Comparison of ENCODE assay signal across 12 cellular contexts in genomic region chr14:85534914-85535313, GRCh38. TPM values are rescaled to one million over a fixed set of nuclear protein-coding genes. Genes with fewer than 3 reads are reported as not detected.
A peak's percentile ranks its signal among the peaks of the same experiment; 100 is the strongest.
DNase-seq lines count a peak whose midpoint lies in the region; ATAC-seq, FAIRE-seq and TF ChIP-seq lines count a peak whose summit lies in the region.
"Had no signal": no experiment of that assay in that cellular context is flagged by ENCODE, and none has a peak within 500 bp of the region (broad histone marks: within the 10 kb centered on the region; RNA-seq: fewer than 3 reads in every experiment).

No MANE protein-coding gene starts in this region.

- H3K27ac ChIP-seq in foreskin keratinocyte (peak overlapping the region; percentile 91), rectal smooth muscle tissue (ENCODE audit: low read depth, low read length) (no peak overlapping the region)

- H3K36me3 ChIP-seq in rectal smooth muscle tissue (ENCODE audit: control insufficient read depth, insufficient read depth, low read length): no peaks in the 10 kb centered on the region

- H3K4me1 ChIP-seq in foreskin keratinocyte (peaks cover 6% of the 10 kb centered on the region), rectal smooth muscle tissue (ENCODE audit: control insufficient read depth, insufficient read depth, low read length) (no peaks in the 10 kb centered on the region)

- H3K27me3 ChIP-seq in foreskin keratinocyte (no peaks in the 10 kb centered on the region), rectal smooth muscle tissue (ENCODE audit: control insufficient read depth, insufficient read depth, low read length) (peaks cover 4% of the 10 kb centered on the region)

- FAIRE-seq in frontal cortex (lab: Jason Lieb, UNC): no peak

- peak overlapping the region; percentile 33 for H3K4me3 ChIP-seq in rectal smooth muscle tissue (ENCODE audit: low read length)

- H3K9ac ChIP-seq in rectal smooth muscle tissue (ENCODE audit: low read length): no peak overlapping the region

- TF ChIP-seq CTCF in foreskin keratinocyte (conservative IDR thresholded peaks at IDR 0.05): no peak

- ATAC-seq in foreskin keratinocyte: no peak
- no peak for ATAC-seq in GM18511 (IDR thresholded peaks at IDR 0.05; ENCODE audit: unreplicated experiment)
- no peak for ATAC-seq in HG03196 (IDR thresholded peaks at IDR 0.05; ENCODE audit: unreplicated experiment)
- ATAC-seq: stimulated activated naive B cell treated with anti-CD40 and anti-IgM and Interleukin-4, amounts not matched to agents 10 μg/mL and 1 μg/mL and 100 μg/mL, for 72 hours had no signal

- peak; percentile 3 for DNase-seq in GM03348 (ENCODE audit: low spot score)
- DNase-seq in SK-N-DZ (ENCODE audit: low spot score): peak; percentile 28
- DNase-seq in foreskin keratinocyte: peak in 1 of 2 donors; percentile 22
- no peak for DNase-seq in frontal cortex (ENCODE audit: low spot score in 2 of 2)
- DNase-seq in NCI-H226: no peak
- DNase-seq: DMS53; stimulated activated naive B cell treated with anti-CD40 and anti-IgM and Interleukin-4, amounts not matched to agents 10 μg/mL and 1 μg/mL and 100 μg/mL, for 72 hours had no signal

RNA-seq across cellular contexts. Expression of gene FLRT2, which starts 5.0 kb away (rescaled TPM):
- polyA plus RNA-seq in SK-N-DZ (2014; cell fraction: cytosol; rRNA removed): 2.9 and 4.6 TPM in 2 replicates
- 22.4 and 25.8 TPM in 2 replicates for polyA plus RNA-seq in SK-N-DZ (2014; cell fraction: nucleus; rRNA removed)
- total RNA-seq in foreskin keratinocyte (52.5 and 111 TPM in 2 replicates), frontal cortex (84.0 TPM)
- 11.9 and 22.2 TPM in 2 replicates for polyA plus RNA-seq in foreskin keratinocyte
- total RNA-seq: activated T-helper 2 cell treated with anti-CD3 and anti-CD28 coated beads, Interferon-gamma antibody, Interleukin-2, Interleukin-4, amounts not matched to agents 10 μg/mL and 5 μg/mL and 100 μg/mL, durations not matched to agents 14 hours and 24 hours and 36 hours; T-helper 2 cell treated with Interferon-gamma antibody and Interleukin-4, amounts not matched to agents 100 ng/mL and 5 ng/mL, for 36 hours had no signal

Comparison
In these comparisons a context has a peak if more than half of its experiments do, and no peak if none do; other contexts are left out.
1. DNase-seq: peak in GM03348 (single experiment) and SK-N-DZ (single experiment); none in frontal cortex (0 of 2) and NCI-H226 (single experiment).